In genomic region chr5:134906811-134907210, GRCh38 we compare ENCODE assay signal across 9 cellular contexts. TPM values are rescaled to one million over a fixed set of nuclear protein-coding genes. Genes with fewer than 3 reads are reported as not detected.
A peak's percentile ranks its signal among the peaks of the same experiment; 100 is the strongest.
DNase-seq lines count a peak whose midpoint lies in the region; ATAC-seq and TF ChIP-seq lines count a peak whose summit lies in the region.
"Had no signal": no experiment of that assay in that cellular context is flagged by ENCODE, and none has a peak within 500 bp of the region (broad histone marks: within the 10 kb centered on the region; RNA-seq: fewer than 3 reads in every experiment).

No MANE protein-coding gene starts in this region.

- H3K79me2 ChIP-seq in HCT116 (ENCODE audit: insufficient read depth, low read length) = peaks cover 18% of the 10 kb centered on the region
- peaks cover 13% of the 10 kb centered on the region for H3K79me2 ChIP-seq in smooth muscle cell (ENCODE audit: low read depth)

- H3K27me3 ChIP-seq in CD4-positive, alpha-beta T cell (ENCODE audit: control insufficient read depth, insufficient read depth, low read length) = no peaks in the 10 kb centered on the region
- H3K27me3 ChIP-seq in HCT116 (ENCODE audit: insufficient read depth, low read length) = no peaks in the 10 kb centered on the region
- no peaks in the 10 kb centered on the region for H3K27me3 ChIP-seq in smooth muscle cell (ENCODE audit: low read depth)
- H3K27me3 ChIP-seq: body of pancreas had no signal

- DNase-seq in CD4-positive, alpha-beta T cell = no peak
- DNase-seq in HCT116 (ENCODE audit: low read depth, low spot score) = peak; percentile 6
- DNase-seq in activated CD8-positive, alpha-beta T cell treated with anti-CD3 and anti-CD28 coated beads, Interleukin-2, amount 10 ng/mL, durations not matched to agents 7 days and 5 days = no peak
- no peak for DNase-seq in naive thymus-derived CD8-positive, alpha-beta T cell
- no peak for DNase-seq in NCI-H345 (lab: John Stamatoyannopoulos, UW)
- DNase-seq in smooth muscle cell (lab: John Stamatoyannopoulos, UW; ENCODE audit: unreplicated experiment) = no peak
- DNase-seq: body of pancreas, kidney had no signal

- H3K4me1 ChIP-seq in HCT116 (ENCODE audit: control insufficient read depth in 1 of 2, insufficient read depth in 2 of 2, low read length in 2 of 2) (peaks cover 16 to 32% of the 10 kb centered on the region in 2 experiments), smooth muscle cell (ENCODE audit: low read depth) (no peaks in the 10 kb centered on the region)

- H3K4me2 ChIP-seq in HCT116 (ENCODE audit: low read length) (peak overlapping the region; percentile 96), smooth muscle cell (no peak overlapping the region)

- H3K4me1 Mint-ChIP-seq in CD4-positive, alpha-beta T cell (ENCODE audit: low read depth) = peaks cover 15% of the 10 kb centered on the region
- peaks cover 39% of the 10 kb centered on the region for H3K4me1 Mint-ChIP-seq in activated CD8-positive, alpha-beta T cell treated with anti-CD3 and anti-CD28 coated beads, Interleukin-2, amount 10 ng/mL, durations not matched to agents 7 days and 5 days (ENCODE audit: low read depth)
- peaks cover 0 to 23% (median 7%) of the 10 kb centered on the region in 4 donors for H3K4me1 Mint-ChIP-seq in naive thymus-derived CD8-positive, alpha-beta T cell

- no peaks in the 10 kb centered on the region for H3K9me3 Mint-ChIP-seq in CD4-positive, alpha-beta T cell
- H3K9me3 Mint-ChIP-seq in activated CD8-positive, alpha-beta T cell treated with anti-CD3 and anti-CD28 coated beads, Interleukin-2, amount 10 ng/mL, durations not matched to agents 7 days and 5 days (ENCODE audit: insufficient read depth) = no peaks in the 10 kb centered on the region
- H3K9me3 Mint-ChIP-seq in naive thymus-derived CD8-positive, alpha-beta T cell = no peaks in the 10 kb centered on the region

- POLR2A ChIA-PET in CD4-positive, alpha-beta T cell (lab: Charles Lee) = interaction anchor here (0.6 to 2.6 kb wide), 4 partner anchors 33 to 730 kb away, joined by 3 to 14 read pairs (median 4); partner anchors contain the start of genes SKP1 and TXNDC15
- POLR2A ChIA-PET in HCT116 (lab: Charles Lee) = interaction anchor here (1.1 kb wide), 1 partner anchor 169 kb away, joined by 4 read pairs; the partner anchor contains the start of gene CAMLG
- POLR2A ChIA-PET in activated CD8-positive, alpha-beta T cell treated with anti-CD3 and anti-CD28 coated beads, Interleukin-2, amount 10 ng/mL, durations not matched to agents 7 days and 5 days (lab: Charles Lee) = interaction anchor here (1.7 kb wide), 1 partner anchor 61 kb away, joined by 6 read pairs; the partner anchor contains the start of gene C5orf24
- POLR2A ChIA-PET in naive thymus-derived CD8-positive, alpha-beta T cell (lab: Charles Lee) = interaction anchor here (1.4 to 3.8 kb wide), 2 partner anchors 33 to 168 kb away, joined by 4 to 48 read pairs; partner anchors contain the start of genes CAMLG and TXNDC15

- H3K27me3 Mint-ChIP-seq in CD4-positive, alpha-beta T cell = no peaks in the 10 kb centered on the region
- no peaks in the 10 kb centered on the region for H3K27me3 Mint-ChIP-seq in activated CD8-positive, alpha-beta T cell treated with anti-CD3 and anti-CD28 coated beads, Interleukin-2, amount 10 ng/mL, durations not matched to agents 7 days and 5 days (ENCODE audit: low read depth)
- no peaks in the 10 kb centered on the region for H3K27me3 Mint-ChIP-seq in naive thymus-derived CD8-positive, alpha-beta T cell

- RAD21 ChIA-PET in HCT116 (lab: Charles Lee; ENCODE audit: low non-redundant PET in 1 of 2, low total read pairs in 2 of 2, uncharacterized antibody in 2 of 2, unreplicated experiment in 2 of 2) = interaction anchor here in 1 of 2 experiments (0.6 kb wide), 1 partner anchor 9 kb away, joined by 3 read pairs; no protein-coding TSS in a partner anchor

- CTCF ChIA-PET in CD4-positive, alpha-beta T cell (lab: Charles Lee) = interaction anchor here (0.7 to 3.0 kb wide), 2 partner anchors 148 to 168 kb away, joined by 4 to 25 read pairs; partner anchors contain the start of genes CAMLG and DDX46
- CTCF ChIA-PET in HCT116 (lab: Charles Lee) = interaction anchor here (0.6 to 3.2 kb wide), 10 partner anchors 11 to 426 kb away, joined by 3 to 22 read pairs (median 3); partner anchors contain the start of gene CAMLG
- CTCF ChIA-PET in activated CD8-positive, alpha-beta T cell treated with anti-CD3 and anti-CD28 coated beads, Interleukin-2, amount 10 ng/mL, durations not matched to agents 7 days and 5 days (lab: Charles Lee) = interaction anchor here (0.6 to 4.9 kb wide), 4 partner anchors 8 to 181 kb away, joined by 3 to 38 read pairs (median 4); no protein-coding TSS in a partner anchor

- no peaks in the 10 kb centered on the region for H4K20me1 ChIP-seq in HCT116 (ENCODE audit: insufficient read depth)
- no peaks in the 10 kb centered on the region for H4K20me1 ChIP-seq in smooth muscle cell (ENCODE audit: low read depth)

- WGBS in smooth muscle cell (ENCODE audit: low lambda C conversion rate) = 93% methylated on average over 1 of the region's 1 CpG

- peak overlapping the region; percentile 97 for H3K9ac ChIP-seq in HCT116 (ENCODE audit: low read length)
- H3K9ac ChIP-seq in smooth muscle cell (ENCODE audit: low read depth) = no peak overlapping the region

- peak overlapping the region; percentile 79 for H3K4me3 Mint-ChIP-seq in CD4-positive, alpha-beta T cell
- H3K4me3 Mint-ChIP-seq in activated CD8-positive, alpha-beta T cell treated with anti-CD3 and anti-CD28 coated beads, Interleukin-2, amount 10 ng/mL, durations not matched to agents 7 days and 5 days = peak overlapping the region; percentile 94
- peak overlapping the region in 9 of 10 donors; percentile 31 to 93 (median 62) for H3K4me3 Mint-ChIP-seq in naive thymus-derived CD8-positive, alpha-beta T cell

- H3K36me3 ChIP-seq in HCT116 (ENCODE audit: control insufficient read depth in 1 of 2, insufficient read depth in 2 of 2, low read length in 2 of 2) = peaks cover 2 to 15% of the 10 kb centered on the region in 2 experiments; a peak in 3 of 4 replicates
- no peaks in the 10 kb centered on the region for H3K36me3 ChIP-seq in smooth muscle cell (ENCODE audit: low read depth)

- H3K27ac Mint-ChIP-seq in CD4-positive, alpha-beta T cell = peak overlapping the region; percentile 95
- H3K27ac Mint-ChIP-seq in activated CD8-positive, alpha-beta T cell treated with anti-CD3 and anti-CD28 coated beads, Interleukin-2, amount 10 ng/mL, durations not matched to agents 7 days and 5 days = peak overlapping the region; percentile 79
- peak overlapping the region; percentile 63 to 97 (median 82) for H3K27ac Mint-ChIP-seq in naive thymus-derived CD8-positive, alpha-beta T cell

- no peaks in the 10 kb centered on the region for H3F3A ChIP-seq in smooth muscle cell (ENCODE audit: low read depth)

- ATAC-seq in CD4-positive, alpha-beta T cell (ENCODE audit: poor library complexity) = no peak
- ATAC-seq in HCT116 (no peak), HG03571 (IDR thresholded peaks at IDR 0.05; ENCODE audit: unreplicated experiment) (no peak)
- ATAC-seq in activated CD8-positive, alpha-beta T cell treated with anti-CD3 and anti-CD28 coated beads, Interleukin-2, amount 10 ng/mL, durations not matched to agents 7 days and 5 days = no peak
- ATAC-seq in naive thymus-derived CD8-positive, alpha-beta T cell = no peak
- ATAC-seq: body of pancreas had no signal

- TF ChIP-seq POLR2A in HCT116 (IDR thresholded peaks at IDR 0.05; ENCODE audit: borderline replicate concordance, extremely low read depth, insufficient read depth, insufficient read length) = no peak

- H3K36me3 Mint-ChIP-seq in CD4-positive, alpha-beta T cell (ENCODE audit: low read depth) = peaks cover 17% of the 10 kb centered on the region
- peaks cover 28% of the 10 kb centered on the region for H3K36me3 Mint-ChIP-seq in activated CD8-positive, alpha-beta T cell treated with anti-CD3 and anti-CD28 coated beads, Interleukin-2, amount 10 ng/mL, durations not matched to agents 7 days and 5 days (ENCODE audit: low read depth)
- H3K36me3 Mint-ChIP-seq in naive thymus-derived CD8-positive, alpha-beta T cell = peaks cover 0 to 8% (median 0%) of the 10 kb centered on the region in 3 donors

- intact Hi-C loops in CD4-positive, alpha-beta T cell (cut with DNase I, micrococcal nuclease) = loop anchor here in 1 of 2 experiments (5.0 to 10.0 kb wide), 4 partner anchors 260 to 942 kb away; partner anchors contain the start of genes C5orf15, JADE2, SEC24A and UBE2B
- intact Hi-C loops in HCT116 (cut with micrococcal nuclease) = loop anchor here (10.0 kb wide), 1 partner anchor 602 kb away; no protein-coding TSS in a partner anchor

- no peaks in the 10 kb centered on the region for H3K9me3 ChIP-seq in CD4-positive, alpha-beta T cell (ENCODE audit: control insufficient read depth, low read length)
- H3K9me3 ChIP-seq in HCT116 (ENCODE audit: control insufficient read depth in 1 of 2, insufficient read depth in 1 of 2, low read depth in 1 of 2, low read length in 2 of 2) (no peaks in the 10 kb centered on the region), smooth muscle cell (replicated peaks; ENCODE audit: low read depth) (no peaks in the 10 kb centered on the region)
- H3K9me3 ChIP-seq: body of pancreas had no signal

- H3K27ac ChIP-seq in CD4-positive, alpha-beta T cell (ENCODE audit: low read depth, low read length) = peak overlapping the region; percentile 37
- H3K27ac ChIP-seq in HCT116 (ENCODE audit: low read depth, low read length) (peak overlapping the region; percentile 99), smooth muscle cell (ENCODE audit: low read depth) (no peak overlapping the region)

- no peak for TF ChIP-seq RAD21 in HCT116 (IDR thresholded peaks at IDR 0.05; ENCODE audit: low read depth)

- BruUV-seq in HCT116 (replicated peaks; lab: Mats Ljungman, UMichigan) = no TSS peak

- H3K4me3 ChIP-seq in HCT116 (replicated peaks in 1 of 2; ENCODE audit: low read depth in 1 of 2, low read length in 2 of 2) = peak overlapping the region; percentile 66 to 86
- H3K4me3 ChIP-seq in smooth muscle cell = no peak overlapping the region
- H3K4me3 ChIP-seq: body of pancreas had no signal

- TF ChIP-seq CTCF in CD4-positive, alpha-beta T cell (IDR thresholded peaks at IDR 0.05) = no peak
- no peak for TF ChIP-seq CTCF in HCT116 (IDR thresholded peaks at IDR 0.05 in 2 of 3, conservative IDR thresholded peaks at IDR 0.05 in 1 of 3; ENCODE audit: borderline replicate concordance in 1 of 3, insufficient read depth in 1 of 3, low read depth in 2 of 3, low read length in 2 of 3)
- no peak for TF ChIP-seq CTCF in smooth muscle cell (IDR thresholded peaks at IDR 0.05; ENCODE audit: borderline replicate concordance, insufficient read depth, poor library complexity, severe bottlenecking)

- H3K9me2 ChIP-seq in HCT116 (ENCODE audit: insufficient read depth) = no peaks in the 10 kb centered on the region

- H2AFZ ChIP-seq in HCT116 (ENCODE audit: low read depth, low read length, poor library complexity, severe bottlenecking) (no peak overlapping the region), smooth muscle cell (ENCODE audit: low read depth) (no peak overlapping the region)

RNA-seq across cellular contexts. Expression of gene PCBD2, which starts 1.9 kb away (rescaled TPM):
- 1 to 10 TPM; 5.2 to 5.8 TPM for total RNA-seq in CD4-positive, alpha-beta T cell
- total RNA-seq in HCT116 (2021; ENCODE audit: unreplicated experiment) (10.9 TPM), smooth muscle cell (2.4 and 2.5 TPM in 2 replicates)
- 5.0 and 8.9 TPM in 2 replicates for polyA plus RNA-seq in HCT116 (2012)
- 10 to 100 TPM; 11.3 to 14.4 TPM for total RNA-seq in activated CD8-positive, alpha-beta T cell treated with anti-CD3 and anti-CD28 coated beads, Interleukin-2, amount 10 ng/mL, durations not matched to agents 7 days and 5 days
- total RNA-seq in naive thymus-derived CD8-positive, alpha-beta T cell = 10 to 100 TPM; 15.1 to 15.2 TPM
- polyA plus RNA-seq in naive thymus-derived CD8-positive, alpha-beta T cell = 10 to 100 TPM; 10.6 to 12.4 (median 12.3) TPM
- polyA plus RNA-seq in smooth muscle cell = 3.3 and 4.2 TPM in 2 replicates

RNA-seq across cellular contexts. Expression of gene TXNDC15, which starts 32.6 kb away (rescaled TPM):
- 10 to 100 TPM; 19.6 to 20.0 TPM for total RNA-seq in CD4-positive, alpha-beta T cell
- 17.8 TPM for total RNA-seq in HCT116 (2021; ENCODE audit: unreplicated experiment)
- polyA plus RNA-seq in HCT116 (2012) = 16.7 and 18.4 TPM in 2 replicates
- total RNA-seq in activated CD8-positive, alpha-beta T cell treated with anti-CD3 and anti-CD28 coated beads, Interleukin-2, amount 10 ng/mL, durations not matched to agents 7 days and 5 days = 10 to 100 TPM; 42.6 to 46.7 TPM
- 10 to 100 TPM; 34.4 to 37.8 TPM for total RNA-seq in naive thymus-derived CD8-positive, alpha-beta T cell
- polyA plus RNA-seq in naive thymus-derived CD8-positive, alpha-beta T cell = 10 to 100 TPM in 1 of 3 donors, 1 to 10 TPM in 2; 8.7 to 12.2 (median 9.1) TPM
- total RNA-seq in smooth muscle cell = 118 TPM in 2 replicates
- 54.0 and 70.8 TPM in 2 replicates for polyA plus RNA-seq in smooth muscle cell
